ENCODE assay signal across 1 cellular context in the genomic region with DNA sequence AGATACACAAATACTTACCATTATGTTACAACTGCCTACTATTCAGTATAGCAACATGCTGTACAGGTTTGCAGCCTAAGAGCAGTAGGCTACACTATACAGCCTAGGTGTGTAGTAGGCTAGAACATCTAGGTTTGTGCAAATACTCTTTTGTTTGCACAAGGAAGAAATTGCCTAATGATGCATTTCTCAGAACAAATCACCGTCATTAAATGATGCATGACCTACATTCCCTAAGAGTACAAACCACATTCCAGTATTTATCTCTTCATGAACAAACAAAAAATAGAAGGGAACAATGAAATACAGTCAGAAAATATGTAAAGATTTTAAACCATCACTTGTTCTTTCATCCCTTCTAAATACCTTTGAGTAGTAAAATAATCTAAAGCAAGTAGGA.
A peak's percentile ranks its signal among the peaks of the same experiment; 100 is the strongest.
TF ChIP-seq lines count a peak whose summit lies in the region.

No MANE protein-coding gene starts in this region.

TF ChIP-seq in HepG2, 621 proteins besides CTCF, POLR2A, EP300 and RAD21 (continued from another document and continues in another):
- TF ChIP-seq, protein P1, sequence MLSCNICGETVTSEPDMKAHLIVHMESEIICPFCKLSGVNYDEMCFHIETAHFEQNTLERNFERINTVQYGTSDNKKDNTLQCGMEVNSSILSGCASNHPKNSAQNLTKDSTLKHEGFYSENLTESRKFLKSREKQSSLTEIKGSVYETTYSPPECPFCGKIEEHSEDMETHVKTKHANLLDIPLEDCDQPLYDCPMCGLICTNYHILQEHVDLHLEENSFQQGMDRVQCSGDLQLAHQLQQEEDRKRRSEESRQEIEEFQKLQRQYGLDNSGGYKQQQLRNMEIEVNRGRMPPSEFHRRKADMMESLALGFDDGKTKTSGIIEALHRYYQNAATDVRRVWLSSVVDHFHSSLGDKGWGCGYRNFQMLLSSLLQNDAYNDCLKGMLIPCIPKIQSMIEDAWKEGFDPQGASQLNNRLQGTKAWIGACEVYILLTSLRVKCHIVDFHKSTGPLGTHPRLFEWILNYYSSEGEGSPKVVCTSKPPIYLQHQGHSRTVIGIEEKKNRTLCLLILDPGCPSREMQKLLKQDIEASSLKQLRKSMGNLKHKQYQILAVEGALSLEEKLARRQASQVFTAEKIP (CRISPR knock-in tag; IDR thresholded peaks at IDR 0.05; ENCODE audit: borderline replicate concordance): no peak
- TF ChIP-seq NPAS2 (CRISPR knock-in tag; IDR thresholded peaks at IDR 0.05; ENCODE audit: borderline replicate concordance) (no peak), ZFP91 (CRISPR knock-in tag; IDR thresholded peaks at IDR 0.05; ENCODE audit: borderline replicate concordance) (no peak), RBFOX2 (IDR thresholded peaks at IDR 0.05; ENCODE audit: low read depth, low read length) (no peak), POGZ (CRISPR knock-in tag; IDR thresholded peaks at IDR 0.05) (no peak), ZNF563 (CRISPR knock-in tag; IDR thresholded peaks at IDR 0.05) (no peak), ZFP36L2 (CRISPR knock-in tag; IDR thresholded peaks at IDR 0.05) (no peak), SIN3B (IDR thresholded peaks at IDR 0.05; ENCODE audit: low read length) (no peak), TAF15 (IDR thresholded peaks at IDR 0.05; ENCODE audit: low read depth, low read length, poor library complexity, severe bottlenecking) (no peak), MIXL1 (CRISPR knock-in tag; IDR thresholded peaks at IDR 0.05) (no peak), EZH2 (conservative IDR thresholded peaks at IDR 0.05; ENCODE audit: low read depth, low read length) (no peak), ZNF282 (IDR thresholded peaks at IDR 0.05; ENCODE audit: partially characterized antibody) (no peak), HDAC1 (CRISPR knock-in tag; IDR thresholded peaks at IDR 0.05) (no peak), NCOA2 (CRISPR knock-in tag; IDR thresholded peaks at IDR 0.05) (peak; percentile 47), RNF2 (conservative IDR thresholded peaks at IDR 0.05; ENCODE audit: low read depth) (no peak), MTF1 (CRISPR knock-in tag; IDR thresholded peaks at IDR 0.05) (no peak), SNRNP70 (IDR thresholded peaks at IDR 0.05; ENCODE audit: low read depth, low read length) (no peak), MTA3 (CRISPR knock-in tag; IDR thresholded peaks at IDR 0.05) (no peak), CEBPG (CRISPR knock-in tag; IDR thresholded peaks at IDR 0.05) (peak; percentile 71), ZNF746 (CRISPR knock-in tag; IDR thresholded peaks at IDR 0.05) (no peak), ZNF510 (CRISPR knock-in tag; IDR thresholded peaks at IDR 0.05; ENCODE audit: low read depth) (no peak), ZBTB44 (CRISPR knock-in tag; IDR thresholded peaks at IDR 0.05) (no peak), PCBP1 (IDR thresholded peaks at IDR 0.05; ENCODE audit: borderline replicate concordance, low read depth, low read length) (no peak), MEIS2 (CRISPR knock-in tag; IDR thresholded peaks at IDR 0.05) (no peak), MXD3 (CRISPR knock-in tag; IDR thresholded peaks at IDR 0.05) (no peak), HIVEP1 (CRISPR knock-in tag; IDR thresholded peaks at IDR 0.05) (no peak), ZNF3 (CRISPR knock-in tag; IDR thresholded peaks at IDR 0.05) (no peak), HHEX (CRISPR knock-in tag; IDR thresholded peaks at IDR 0.05) (no peak), HES4 (CRISPR knock-in tag; IDR thresholded peaks at IDR 0.05; ENCODE audit: borderline replicate concordance) (no peak), ZNF180 (CRISPR knock-in tag; IDR thresholded peaks at IDR 0.05; ENCODE audit: borderline replicate concordance, low read depth) (no peak), SMAD1 (CRISPR knock-in tag; IDR thresholded peaks at IDR 0.05; ENCODE audit: borderline replicate concordance, low read depth) (no peak), ZNF10 (CRISPR knock-in tag; IDR thresholded peaks at IDR 0.05; ENCODE audit: borderline replicate concordance, low read depth) (no peak), NFE2L2 (IDR thresholded peaks at IDR 0.05; ENCODE audit: low read length) (no peak), MAZ (IDR thresholded peaks at IDR 0.05; ENCODE audit: borderline replicate concordance, low read depth, low read length) (no peak), MAZ (CRISPR knock-in tag; IDR thresholded peaks at IDR 0.05; ENCODE audit: low read depth) (no peak), ZNF674 (CRISPR knock-in tag; IDR thresholded peaks at IDR 0.05; ENCODE audit: low read depth) (no peak), SKIL (CRISPR knock-in tag; IDR thresholded peaks at IDR 0.05; ENCODE audit: borderline replicate concordance) (no peak), GABPB1 (CRISPR knock-in tag; IDR thresholded peaks at IDR 0.05) (no peak), SAP130 (CRISPR knock-in tag; IDR thresholded peaks at IDR 0.05; ENCODE audit: low read depth) (0 out of 2 replicates have a peak, but pooled peaks have one; percentile 21), HOXD1 (CRISPR knock-in tag; IDR thresholded peaks at IDR 0.05) (peak; percentile 77), TRIM24 (CRISPR knock-in tag; IDR thresholded peaks at IDR 0.05) (no peak)
- TF ChIP-seq, protein P2, sequence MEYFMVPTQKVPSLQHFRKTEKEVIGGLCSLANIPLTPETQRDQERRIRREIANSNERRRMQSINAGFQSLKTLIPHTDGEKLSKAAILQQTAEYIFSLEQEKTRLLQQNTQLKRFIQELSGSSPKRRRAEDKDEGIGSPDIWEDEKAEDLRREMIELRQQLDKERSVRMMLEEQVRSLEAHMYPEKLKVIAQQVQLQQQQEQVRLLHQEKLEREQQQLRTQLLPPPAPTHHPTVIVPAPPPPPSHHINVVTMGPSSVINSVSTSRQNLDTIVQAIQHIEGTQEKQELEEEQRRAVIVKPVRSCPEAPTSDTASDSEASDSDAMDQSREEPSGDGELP (IDR thresholded peaks at IDR 0.05; ENCODE audit: borderline replicate concordance, low read depth): no peak
- TF ChIP-seq, protein P3, sequence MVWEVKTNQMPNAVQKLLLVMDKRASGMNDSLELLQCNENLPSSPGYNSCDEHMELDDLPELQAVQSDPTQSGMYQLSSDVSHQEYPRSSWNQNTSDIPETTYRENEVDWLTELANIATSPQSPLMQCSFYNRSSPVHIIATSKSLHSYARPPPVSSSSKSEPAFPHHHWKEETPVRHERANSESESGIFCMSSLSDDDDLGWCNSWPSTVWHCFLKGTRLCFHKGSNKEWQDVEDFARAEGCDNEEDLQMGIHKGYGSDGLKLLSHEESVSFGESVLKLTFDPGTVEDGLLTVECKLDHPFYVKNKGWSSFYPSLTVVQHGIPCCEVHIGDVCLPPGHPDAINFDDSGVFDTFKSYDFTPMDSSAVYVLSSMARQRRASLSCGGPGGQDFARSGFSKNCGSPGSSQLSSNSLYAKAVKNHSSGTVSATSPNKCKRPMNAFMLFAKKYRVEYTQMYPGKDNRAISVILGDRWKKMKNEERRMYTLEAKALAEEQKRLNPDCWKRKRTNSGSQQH (CRISPR knock-in tag; IDR thresholded peaks at IDR 0.05; ENCODE audit: low read depth): no peak
- TF ChIP-seq, protein P4, sequence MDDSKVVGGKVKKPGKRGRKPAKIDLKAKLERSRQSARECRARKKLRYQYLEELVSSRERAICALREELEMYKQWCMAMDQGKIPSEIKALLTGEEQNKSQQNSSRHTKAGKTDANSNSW (CRISPR knock-in tag; IDR thresholded peaks at IDR 0.05; ENCODE audit: borderline replicate concordance): no peak
- TF ChIP-seq, protein P5, sequence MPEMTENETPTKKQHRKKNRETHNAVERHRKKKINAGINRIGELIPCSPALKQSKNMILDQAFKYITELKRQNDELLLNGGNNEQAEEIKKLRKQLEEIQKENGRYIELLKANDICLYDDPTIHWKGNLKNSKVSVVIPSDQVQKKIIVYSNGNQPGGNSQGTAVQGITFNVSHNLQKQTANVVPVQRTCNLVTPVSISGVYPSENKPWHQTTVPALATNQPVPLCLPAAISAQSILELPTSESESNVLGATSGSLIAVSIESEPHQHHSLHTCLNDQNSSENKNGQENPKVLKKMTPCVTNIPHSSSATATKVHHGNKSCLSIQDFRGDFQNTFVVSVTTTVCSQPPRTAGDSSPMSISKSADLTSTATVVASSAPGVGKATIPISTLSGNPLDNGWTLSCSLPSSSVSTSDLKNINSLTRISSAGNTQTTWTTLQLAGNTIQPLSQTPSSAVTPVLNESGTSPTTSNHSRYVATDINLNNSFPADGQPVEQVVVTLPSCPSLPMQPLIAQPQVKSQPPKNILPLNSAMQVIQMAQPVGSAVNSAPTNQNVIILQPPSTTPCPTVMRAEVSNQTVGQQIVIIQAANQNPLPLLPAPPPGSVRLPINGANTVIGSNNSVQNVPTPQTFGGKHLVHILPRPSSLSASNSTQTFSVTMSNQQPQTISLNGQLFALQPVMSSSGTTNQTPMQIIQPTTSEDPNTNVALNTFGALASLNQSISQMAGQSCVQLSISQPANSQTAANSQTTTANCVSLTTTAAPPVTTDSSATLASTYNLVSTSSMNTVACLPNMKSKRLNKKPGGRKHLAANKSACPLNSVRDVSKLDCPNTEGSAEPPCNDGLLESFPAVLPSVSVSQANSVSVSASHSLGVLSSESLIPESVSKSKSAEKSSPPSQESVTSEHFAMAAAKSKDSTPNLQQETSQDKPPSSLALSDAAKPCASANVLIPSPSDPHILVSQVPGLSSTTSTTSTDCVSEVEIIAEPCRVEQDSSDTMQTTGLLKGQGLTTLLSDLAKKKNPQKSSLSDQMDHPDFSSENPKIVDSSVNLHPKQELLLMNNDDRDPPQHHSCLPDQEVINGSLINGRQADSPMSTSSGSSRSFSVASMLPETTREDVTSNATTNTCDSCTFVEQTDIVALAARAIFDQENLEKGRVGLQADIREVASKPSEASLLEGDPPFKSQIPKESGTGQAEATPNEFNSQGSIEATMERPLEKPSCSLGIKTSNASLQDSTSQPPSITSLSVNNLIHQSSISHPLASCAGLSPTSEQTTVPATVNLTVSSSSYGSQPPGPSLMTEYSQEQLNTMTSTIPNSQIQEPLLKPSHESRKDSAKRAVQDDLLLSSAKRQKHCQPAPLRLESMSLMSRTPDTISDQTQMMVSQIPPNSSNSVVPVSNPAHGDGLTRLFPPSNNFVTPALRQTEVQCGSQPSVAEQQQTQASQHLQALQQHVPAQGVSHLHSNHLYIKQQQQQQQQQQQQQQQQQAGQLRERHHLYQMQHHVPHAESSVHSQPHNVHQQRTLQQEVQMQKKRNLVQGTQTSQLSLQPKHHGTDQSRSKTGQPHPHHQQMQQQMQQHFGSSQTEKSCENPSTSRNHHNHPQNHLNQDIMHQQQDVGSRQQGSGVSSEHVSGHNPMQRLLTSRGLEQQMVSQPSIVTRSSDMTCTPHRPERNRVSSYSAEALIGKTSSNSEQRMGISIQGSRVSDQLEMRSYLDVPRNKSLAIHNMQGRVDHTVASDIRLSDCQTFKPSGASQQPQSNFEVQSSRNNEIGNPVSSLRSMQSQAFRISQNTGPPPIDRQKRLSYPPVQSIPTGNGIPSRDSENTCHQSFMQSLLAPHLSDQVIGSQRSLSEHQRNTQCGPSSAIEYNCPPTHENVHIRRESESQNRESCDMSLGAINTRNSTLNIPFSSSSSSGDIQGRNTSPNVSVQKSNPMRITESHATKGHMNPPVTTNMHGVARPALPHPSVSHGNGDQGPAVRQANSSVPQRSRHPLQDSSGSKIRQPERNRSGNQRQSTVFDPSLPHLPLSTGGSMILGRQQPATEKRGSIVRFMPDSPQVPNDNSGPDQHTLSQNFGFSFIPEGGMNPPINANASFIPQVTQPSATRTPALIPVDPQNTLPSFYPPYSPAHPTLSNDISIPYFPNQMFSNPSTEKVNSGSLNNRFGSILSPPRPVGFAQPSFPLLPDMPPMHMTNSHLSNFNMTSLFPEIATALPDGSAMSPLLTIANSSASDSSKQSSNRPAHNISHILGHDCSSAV (CRISPR knock-in tag; IDR thresholded peaks at IDR 0.05; ENCODE audit: borderline replicate concordance): no peak
